ENCODE assay signal across 16 cellular contexts in genomic region chr15:42069025-42069424, GRCh38. TPM values are rescaled to one million over a fixed set of nuclear protein-coding genes. Genes with fewer than 3 reads are reported as not detected.
DNase-seq lines count a peak whose midpoint lies in the region; ATAC-seq and TF ChIP-seq lines count a peak whose summit lies in the region.
"Had no signal": no experiment of that assay in that cellular context is flagged by ENCODE, and none has a peak within 500 bp of the region (broad histone marks: within the 10 kb centered on the region; RNA-seq: fewer than 3 reads in every experiment).

No MANE protein-coding gene starts in this region.

- CTCF ChIA-PET in WTC11 (lab: Charles Lee): interaction anchor here (0.6 to 9.2 kb wide), 13 partner anchors 12 to 1154 kb away, joined by 3 to 164 read pairs (median 4); no protein-coding TSS in a partner anchor

- no peaks in the 10 kb centered on the region for H3K4me1 Mint-ChIP-seq in activated naive CD4-positive, alpha-beta T cell treated with anti-CD3 and anti-CD28 coated beads, Interleukin-2, amount 50 U/mL, for 24 hours
- H3K4me1 Mint-ChIP-seq in WTC11: peaks cover 5% of the 10 kb centered on the region
- peaks cover 11% of the 10 kb centered on the region for H3K4me1 Mint-ChIP-seq in type B pancreatic cell (ENCODE audit: unreplicated experiment)
- no peaks in the 10 kb centered on the region for H3K4me1 Mint-ChIP-seq in glutamatergic neuron (ENCODE audit: low read depth, unreplicated experiment)

- peak overlapping the region; percentile 1 for H3K4me3 Mint-ChIP-seq in activated naive CD4-positive, alpha-beta T cell treated with anti-CD3 and anti-CD28 coated beads, Interleukin-2, amount 50 U/mL, for 24 hours
- H3K4me3 Mint-ChIP-seq in WTC11 (no peak overlapping the region), type B pancreatic cell (no peak overlapping the region), glutamatergic neuron (ENCODE audit: unreplicated experiment) (no peak overlapping the region)

- H3K9me3 Mint-ChIP-seq in activated naive CD4-positive, alpha-beta T cell treated with anti-CD3 and anti-CD28 coated beads, Interleukin-2, amount 50 U/mL, for 24 hours: peaks cover 5% of the 10 kb centered on the region
- peaks cover 0 to 4% of the 10 kb centered on the region in 2 donors for H3K9me3 Mint-ChIP-seq in activated naive CD4-positive, alpha-beta T cell treated with anti-CD3 and anti-CD28 coated beads, Interleukin-2, amount 50 U/mL, for 72 hours
- no peaks in the 10 kb centered on the region for H3K9me3 Mint-ChIP-seq in WTC11
- peaks cover 4% of the 10 kb centered on the region for H3K9me3 Mint-ChIP-seq in type B pancreatic cell
- peaks cover 9% of the 10 kb centered on the region for H3K9me3 Mint-ChIP-seq in glutamatergic neuron (ENCODE audit: unreplicated experiment)

- POLR2A ChIA-PET in WTC11 (lab: Charles Lee): no interaction called here

- peaks cover 5% of the 10 kb centered on the region for H3K36me3 Mint-ChIP-seq in activated naive CD4-positive, alpha-beta T cell treated with anti-CD3 and anti-CD28 coated beads, Interleukin-2, amount 50 U/mL, for 24 hours
- peaks cover 0 to 6% of the 10 kb centered on the region in 2 donors for H3K36me3 Mint-ChIP-seq in activated naive CD4-positive, alpha-beta T cell treated with anti-CD3 and anti-CD28 coated beads, Interleukin-2, amount 50 U/mL, for 72 hours
- no peaks in the 10 kb centered on the region for H3K36me3 Mint-ChIP-seq in WTC11
- peaks cover 5% of the 10 kb centered on the region for H3K36me3 Mint-ChIP-seq in type B pancreatic cell
- H3K36me3 Mint-ChIP-seq in glutamatergic neuron (ENCODE audit: unreplicated experiment): peaks cover 4% of the 10 kb centered on the region

- no peak for DNase-seq in activated naive CD4-positive, alpha-beta T cell treated with anti-CD3 and anti-CD28 coated beads, Interleukin-2, amount 50 U/mL, for 72 hours (ENCODE audit: low spot score in 2 of 2)
- no peak for DNase-seq in WTC11 (ENCODE audit: low spot score)
- DNase-seq in iPS-NIHi7 (ENCODE audit: extremely low spot score): peak; percentile 41
- no peak for DNase-seq in type B pancreatic cell (ENCODE audit: extremely low spot score, unreplicated experiment)
- DNase-seq in glutamatergic neuron: no peak
- DNase-seq in GDM1 (lab: John Stamatoyannopoulos, UW): no peak
- DNase-seq: COR-L47, KBM-7, NCI-H1105 treated with DMSO at 0.1 percent for 48 hours, NCI-H187, NCI-H446, SHP77 treated with DMSO at 0.1 percent for 48 hours had no signal

- H3K27ac Mint-ChIP-seq in activated naive CD4-positive, alpha-beta T cell treated with anti-CD3 and anti-CD28 coated beads, Interleukin-2, amount 50 U/mL, for 24 hours: no peak overlapping the region
- H3K27ac Mint-ChIP-seq in activated naive CD4-positive, alpha-beta T cell treated with anti-CD3 and anti-CD28 coated beads, Interleukin-2, amount 50 U/mL, for 72 hours: no peak overlapping the region
- no peak overlapping the region for H3K27ac Mint-ChIP-seq in WTC11
- peak overlapping the region; percentile 8 for H3K27ac Mint-ChIP-seq in type B pancreatic cell
- H3K27ac Mint-ChIP-seq in glutamatergic neuron (ENCODE audit: unreplicated experiment): no peak overlapping the region

- H3K27me3 Mint-ChIP-seq in activated naive CD4-positive, alpha-beta T cell treated with anti-CD3 and anti-CD28 coated beads, Interleukin-2, amount 50 U/mL, for 24 hours: peaks cover 2% of the 10 kb centered on the region
- H3K27me3 Mint-ChIP-seq in WTC11 (ENCODE audit: low read depth): no peaks in the 10 kb centered on the region; the same call in 1 of the 2 replicates
- peaks cover 12% of the 10 kb centered on the region for H3K27me3 Mint-ChIP-seq in type B pancreatic cell
- H3K27me3 Mint-ChIP-seq in glutamatergic neuron (ENCODE audit: unreplicated experiment): peaks cover 9% of the 10 kb centered on the region

- TF ChIP-seq CTCF in WTC11 (IDR thresholded peaks at IDR 0.05): no peak
- no peak for TF ChIP-seq CTCF in type B pancreatic cell (conservative IDR thresholded peaks at IDR 0.05)
- TF ChIP-seq CTCF in glutamatergic neuron (IDR thresholded peaks at IDR 0.05; ENCODE audit: partially characterized antibody, unreplicated experiment): no peak

- no peak for ATAC-seq in activated naive CD4-positive, alpha-beta T cell treated with anti-CD3 and anti-CD28 coated beads, Interleukin-2, amount 50 U/mL, for 72 hours
- peak; percentile 32 for ATAC-seq in WTC11
- ATAC-seq in HG02798 (IDR thresholded peaks at IDR 0.05; ENCODE audit: poor library complexity, unreplicated experiment): no peak

TF ChIP-seq in WTC11, 78 proteins besides CTCF, POLR2A, EP300 and RAD21:
- TF ChIP-seq, protein P1, sequence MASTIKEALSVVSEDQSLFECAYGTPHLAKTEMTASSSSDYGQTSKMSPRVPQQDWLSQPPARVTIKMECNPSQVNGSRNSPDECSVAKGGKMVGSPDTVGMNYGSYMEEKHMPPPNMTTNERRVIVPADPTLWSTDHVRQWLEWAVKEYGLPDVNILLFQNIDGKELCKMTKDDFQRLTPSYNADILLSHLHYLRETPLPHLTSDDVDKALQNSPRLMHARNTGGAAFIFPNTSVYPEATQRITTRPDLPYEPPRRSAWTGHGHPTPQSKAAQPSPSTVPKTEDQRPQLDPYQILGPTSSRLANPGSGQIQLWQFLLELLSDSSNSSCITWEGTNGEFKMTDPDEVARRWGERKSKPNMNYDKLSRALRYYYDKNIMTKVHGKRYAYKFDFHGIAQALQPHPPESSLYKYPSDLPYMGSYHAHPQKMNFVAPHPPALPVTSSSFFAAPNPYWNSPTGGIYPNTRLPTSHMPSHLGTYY (CRISPR knock-in tag; IDR thresholded peaks at IDR 0.05): no peak
- TF ChIP-seq ZNF423 (CRISPR knock-in tag; IDR thresholded peaks at IDR 0.05): no peak
- no peak for TF ChIP-seq SOX15 (CRISPR knock-in tag; IDR thresholded peaks at IDR 0.05)
- TF ChIP-seq NR1H2 (CRISPR knock-in tag; IDR thresholded peaks at IDR 0.05): no peak

RNA-seq across cellular contexts. Expression of gene PLA2G4D, which starts 25.3 kb away (rescaled TPM):
- total RNA-seq in activated naive CD4-positive, alpha-beta T cell treated with anti-CD3 and anti-CD28 coated beads, Interleukin-2, amount 50 U/mL, for 72 hours: not detected
- total RNA-seq in WTC11 (2021) (0.07 to 0.24 TPM (median 0.09 TPM) in 3 replicates), type B pancreatic cell (ENCODE audit: low replicate concordance) (not detected in 2 replicates), glutamatergic neuron (ENCODE audit: unreplicated experiment) (not detected)
- total RNA-seq: A172 had no signal

RNA-seq across cellular contexts. Expression of gene PLA2G4E, which starts 48.2 kb away (rescaled TPM):
- total RNA-seq in activated naive CD4-positive, alpha-beta T cell treated with anti-CD3 and anti-CD28 coated beads, Interleukin-2, amount 50 U/mL, for 72 hours: not detected
- 0.02 TPM in 1 of 3 replicates, not detected in the others for total RNA-seq in WTC11 (2021)
- total RNA-seq in type B pancreatic cell (ENCODE audit: low replicate concordance): 0.12 TPM in 1 of 2 replicates, not detected in the other
- total RNA-seq in glutamatergic neuron (ENCODE audit: unreplicated experiment): 1.0 TPM
- total RNA-seq: A172, M059J had no signal
